Comparison of ENCODE assay signal across 18 cellular contexts in the genomic region with DNA sequence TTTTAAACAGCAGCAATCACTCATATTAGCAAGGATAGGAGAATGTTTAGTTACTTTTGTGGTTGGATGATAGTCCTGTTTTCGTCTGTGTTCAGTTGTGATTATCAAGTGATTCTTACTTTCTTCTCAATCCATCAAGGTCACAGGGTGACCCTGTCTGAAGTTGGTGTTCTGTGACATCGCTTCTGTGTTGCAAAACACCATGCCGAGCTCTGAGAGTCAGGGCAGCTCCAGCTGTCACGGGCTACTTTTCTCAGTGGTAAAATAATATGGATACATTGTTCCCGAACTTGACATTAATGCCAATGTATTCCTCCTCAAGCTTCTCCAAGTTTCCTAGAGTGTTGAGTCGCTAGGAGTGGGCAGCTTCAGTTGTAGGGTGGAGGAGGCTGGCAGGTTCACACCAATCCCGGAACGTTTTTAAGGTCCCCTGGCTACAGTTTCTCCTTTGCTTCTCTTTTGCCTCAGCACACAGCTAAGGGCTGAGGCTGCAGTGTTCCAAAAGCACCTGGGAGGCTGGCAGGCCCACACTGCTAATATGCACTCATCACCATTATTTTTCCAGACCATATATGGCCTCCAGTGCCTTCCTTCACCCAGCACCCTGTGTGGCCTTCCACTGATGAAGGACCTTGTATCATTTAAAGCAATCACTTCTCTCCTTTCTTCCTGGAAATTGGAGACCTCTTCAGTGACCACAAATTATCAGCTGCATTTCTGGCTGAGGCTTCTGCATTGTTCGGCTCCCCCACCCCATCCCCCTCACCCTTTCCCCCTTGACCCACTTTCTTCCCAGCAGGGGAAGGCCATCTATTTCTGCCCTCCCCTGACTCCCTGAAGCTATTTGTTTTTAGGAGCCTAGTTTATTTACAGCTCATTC. TPM values are rescaled to one million over a fixed set of nuclear protein-coding genes. Genes with fewer than 3 reads are reported as not detected.
DNase-seq lines count a peak whose midpoint lies in the region; ATAC-seq, FAIRE-seq and TF ChIP-seq lines count a peak whose summit lies in the region.
"Had no signal": no experiment of that assay in that cellular context is flagged by ENCODE, and none has a peak within 500 bp of the region (broad histone marks: within the 10 kb centered on the region; RNA-seq: fewer than 3 reads in every experiment).

No MANE protein-coding gene starts in this region.

- intact Hi-C loops in heart right ventricle (cut with DNase I) (no loop called here), prostate gland (cut with DNase I) (loop anchor here (2.0 kb wide), 1 partner anchor 25 kb away; the partner anchor contains the start of gene COLQ), kidney (cut with DNase I) (no loop called here)

- 60 to 68% methylated on average over 9 of the region's 9 CpGs for WGBS in heart right ventricle, 2 donors
- 62% methylated on average over 9 of the region's 9 CpGs for WGBS in prostate gland

- H3K4me3 ChIP-seq in NT2/D1 (ENCODE audit: insufficient read length, low read depth) (no peak overlapping the region), heart right ventricle (no peak overlapping the region), prostate gland (no peak overlapping the region), brain microvascular endothelial cell (ENCODE audit: low read depth, low read length) (no peak overlapping the region), kidney (ENCODE audit: low read length in 2 of 2) (no peak overlapping the region)
- H3K4me3 ChIP-seq: BLaER1, HAP-1, transverse colon had no signal

- DNase-seq in NCI-H1092 treated with DMSO at 0.1 percent for 48 hours (lab: John Stamatoyannopoulos, UW): peak; percentile 41
- no peak for DNase-seq in NT2/D1 (ENCODE audit: low read depth, low spot score)
- no peak for DNase-seq in heart right ventricle
- DNase-seq in prostate gland (ENCODE audit: low spot score): no peak
- DNase-seq in NCI-H446 treated with DMSO at 0.1 percent for 48 hours (lab: John Stamatoyannopoulos, UW): no peak
- DNase-seq in brain microvascular endothelial cell: no peak
- no peak for DNase-seq in Kasumi-1 (lab: John Stamatoyannopoulos, UW)
- no peak for DNase-seq in kidney
- DNase-seq: activated CD4-positive, CD25-positive, alpha-beta regulatory T cell; islet precursor cell; NCI-H2107; stimulated activated CD4-positive, alpha-beta T cell treated with anti-CD3 and anti-CD28 coated beads, Interleukin-4, amount 100 ng/mL, for 1 hour; transverse colon had no signal

- H3K27me3 ChIP-seq in NT2/D1 (ENCODE audit: insufficient read depth, insufficient read length) (no peaks in the 10 kb centered on the region), heart right ventricle (no peaks in the 10 kb centered on the region), prostate gland (replicated peaks; ENCODE audit: insufficient read depth) (no peaks in the 10 kb centered on the region), brain microvascular endothelial cell (replicated peaks) (no peaks in the 10 kb centered on the region)
- H3K27me3 ChIP-seq: BLaER1, transverse colon had no signal

- no peak for FAIRE-seq in kidney (lab: Jason Lieb, UNC)
- FAIRE-seq: endometrium, frontal cortex had no signal

- H3K27ac ChIP-seq in heart right ventricle: peak overlapping the region in 8 of 10 donors; percentile 16 to 76 (median 46)
- H3K27ac ChIP-seq in prostate gland: peak overlapping the region; percentile 11 to 32
- no peak overlapping the region for H3K27ac ChIP-seq in brain microvascular endothelial cell
- no peak overlapping the region for H3K27ac ChIP-seq in kidney (ENCODE audit: low read depth in 2 of 2, low read length in 2 of 2)
- H3K27ac ChIP-seq: BLaER1 had no signal

- no peak for TF ChIP-seq CTCF in heart right ventricle (IDR thresholded peaks at IDR 0.05)
- no peak for TF ChIP-seq CTCF in prostate gland (IDR thresholded peaks at IDR 0.05)
- TF ChIP-seq CTCF in brain microvascular endothelial cell (IDR thresholded peaks at IDR 0.05; ENCODE audit: low read depth, low read length, missing control alignments): no peak
- no peak for TF ChIP-seq CTCF in kidney (IDR thresholded peaks at IDR 0.05; ENCODE audit: borderline replicate concordance, extremely low read depth, insufficient read depth)

- H3K9me3 ChIP-seq in NT2/D1 (ENCODE audit: insufficient read depth, low read length) (no peaks in the 10 kb centered on the region), heart right ventricle (no peaks in the 10 kb centered on the region), prostate gland (no peaks in the 10 kb centered on the region), kidney (ENCODE audit: control insufficient read depth in 1 of 2, low read length in 2 of 2) (no peaks in the 10 kb centered on the region)
- H3K9me3 ChIP-seq: BLaER1, HAP-1, transverse colon had no signal

- in situ Hi-C loops in brain microvascular endothelial cell (cut with HindIII; ENCODE audit: low pct_ligation_motif_present, low sequenced_read_pairs): no loop called here

- no peak for TF ChIP-seq POLR2A in prostate gland (IDR thresholded peaks at IDR 0.05)

- ATAC-seq in heart right ventricle: peak in 7 of 8 donors; percentile 41 to 81 (median 62)
- ATAC-seq: SK-N-SH treated with all-trans-retinoic acid at 6 μM for 48 hours had no signal

- H3K36me3 ChIP-seq in NT2/D1 (ENCODE audit: insufficient read depth, insufficient read length, low read length) (no peaks in the 10 kb centered on the region), heart right ventricle (no peaks in the 10 kb centered on the region), prostate gland (no peaks in the 10 kb centered on the region), brain microvascular endothelial cell (replicated peaks) (no peaks in the 10 kb centered on the region), kidney (ENCODE audit: control insufficient read depth in 1 of 2, insufficient read depth in 2 of 2, low read length in 2 of 2) (no peaks in the 10 kb centered on the region)
- H3K36me3 ChIP-seq: BLaER1, HAP-1, transverse colon had no signal

- peak overlapping the region; percentile 27 for H3K9ac ChIP-seq in NT2/D1 (ENCODE audit: insufficient read length, low read depth)
- H3K9ac ChIP-seq in kidney (ENCODE audit: low read length in 2 of 2): no peak overlapping the region
- H3K9ac ChIP-seq: BLaER1 had no signal

- H3K4me1 ChIP-seq in NT2/D1 (ENCODE audit: insufficient read depth, insufficient read length): peaks cover 13% of the 10 kb centered on the region
- peaks cover 0 to 50% (median 19%) of the 10 kb centered on the region in 9 donors for H3K4me1 ChIP-seq in heart right ventricle
- H3K4me1 ChIP-seq in prostate gland (replicated peaks): no peaks in the 10 kb centered on the region
- H3K4me1 ChIP-seq in kidney (ENCODE audit: control insufficient read depth in 1 of 2, insufficient read depth in 1 of 2, low read depth in 1 of 2, low read length in 2 of 2): no peaks in the 10 kb centered on the region
- H3K4me1 ChIP-seq: BLaER1, HAP-1 had no signal

RNA-seq across cellular contexts. Expression of gene COLQ, which starts 25.8 kb away (rescaled TPM):
- total RNA-seq in heart right ventricle: 10 to 100 TPM in 7 of 10 donors, 1 to 10 TPM in 2, under 1 TPM in 1; 0.85 to 23.3 (median 14.9) TPM
- 1 to 10 TPM; 3.7 to 5.7 TPM for polyA plus RNA-seq in heart right ventricle
- total RNA-seq in prostate gland: 1 to 10 TPM in 1 of 2 donors, under 1 TPM in 1; 0.87 to 3.9 TPM
- total RNA-seq in kidney: 4.3 TPM
- polyA plus RNA-seq in kidney (ENCODE audit: insufficient read depth, low read depth, low replicate concordance): 1.2 TPM

Comparison
In these comparisons a context has a peak if more than half of its experiments do, and no peak if none do; other contexts are left out.
1. H3K27ac ChIP-seq: peak in heart right ventricle (8 of 10) and prostate gland (2 of 2); none in brain microvascular endothelial cell (single experiment) and kidney (0 of 2).